9 cellular contexts compared by ENCODE assay signal in the genomic region with DNA sequence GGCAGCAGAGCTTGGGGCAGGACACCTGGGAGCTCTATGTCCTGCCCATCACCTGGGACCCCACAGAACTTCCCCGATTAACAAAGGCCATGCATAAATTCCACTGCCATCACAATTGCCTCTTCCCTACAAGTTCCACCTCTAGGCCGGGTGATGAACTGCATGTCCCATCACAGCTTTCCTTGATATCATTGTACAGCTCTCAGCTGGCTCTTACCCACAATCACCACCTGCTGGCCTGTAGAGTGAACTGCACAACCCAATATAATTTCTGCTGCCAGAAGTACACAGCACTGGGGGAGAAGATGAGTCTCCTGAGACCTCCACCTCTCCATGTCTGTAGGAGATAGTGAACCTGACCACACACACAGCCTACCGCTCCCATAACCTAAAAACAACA.
DNase-seq lines count a peak whose midpoint lies in the region; ATAC-seq, FAIRE-seq and TF ChIP-seq lines count a peak whose summit lies in the region.
"Had no signal": no experiment of that assay in that cellular context is flagged by ENCODE, and none has a peak within 500 bp of the region (broad histone marks: within the 10 kb centered on the region; RNA-seq: fewer than 3 reads in every experiment).

No MANE protein-coding gene starts in this region.

- no peak overlapping the region for H3K9ac ChIP-seq in mesendoderm (ENCODE audit: low read length)

- H3K36me3 Mint-ChIP-seq in T-cell = no peaks in the 10 kb centered on the region

- no peak overlapping the region for H2BK5ac ChIP-seq in mesendoderm (ENCODE audit: low read length)

- no peak overlapping the region for H4K8ac ChIP-seq in mesendoderm (ENCODE audit: low read depth, low read length)

- H3K36me3 ChIP-seq in mesendoderm (ENCODE audit: control insufficient read depth, insufficient read depth, low read length) (no peaks in the 10 kb centered on the region), esophagus muscularis mucosa (no peaks in the 10 kb centered on the region)

- H3K79me1 ChIP-seq in mesendoderm (ENCODE audit: low read length) = no peaks in the 10 kb centered on the region

- no peak overlapping the region for H3K4me2 ChIP-seq in mesendoderm (ENCODE audit: low read length)

- TF ChIP-seq CTCF in VCaP (conservative IDR thresholded peaks at IDR 0.05) (peak; percentile 57), esophagus muscularis mucosa (IDR thresholded peaks at IDR 0.05) (no peak)

- H3K4ac ChIP-seq in mesendoderm (ENCODE audit: low read depth, low read length) = no peak overlapping the region

- no peak overlapping the region for H3K18ac ChIP-seq in mesendoderm (ENCODE audit: low read length)

- WGBS in mesendoderm (ENCODE audit: extremely low coverage, insufficient coverage, low lambda C conversion rate) = no CpG with 5 or more reads among the region's 3 CpGs
- 72% methylated on average over 3 of the region's 3 CpGs for WGBS in esophagus muscularis mucosa

- H3K4me3 ChIP-seq in mesendoderm (ENCODE audit: low read length) (no peak overlapping the region), esophagus muscularis mucosa (no peak overlapping the region)

- H3K23ac ChIP-seq in mesendoderm (ENCODE audit: low read length) = no peak overlapping the region

- H2BK120ac ChIP-seq in mesendoderm (ENCODE audit: low read depth, low read length) = no peak overlapping the region

- no peak overlapping the region for H2BK15ac ChIP-seq in mesendoderm (replicated peaks; ENCODE audit: low read depth)

- H3K27ac ChIP-seq in VCaP = no peak overlapping the region
- no peak overlapping the region for H3K27ac ChIP-seq in mesendoderm (ENCODE audit: low read depth, low read length)
- H3K27ac ChIP-seq in esophagus muscularis mucosa (replicated peaks in 1 of 4) = no peak overlapping the region

- ATAC-seq in GM21447 (IDR thresholded peaks at IDR 0.05; ENCODE audit: unreplicated experiment) = peak; percentile 97
- peak; percentile 100 for ATAC-seq in HG03469 (IDR thresholded peaks at IDR 0.05; ENCODE audit: unreplicated experiment)
- ATAC-seq in T-cell (replicated peaks in 1 of 4) = no peak

- TF ChIP-seq EP300 in esophagus muscularis mucosa (IDR thresholded peaks at IDR 0.05) = no peak

- DNase-seq in GM12891 (ENCODE audit: insufficient read length, low spot score) (peak; percentile 18), mesendoderm (peak; percentile 81), cardiac septum (ENCODE audit: low spot score) (no peak), T-cell (no peak), esophagus muscularis mucosa (ENCODE audit: extremely low spot score) (no peak)
- DNase-seq: naive B cell had no signal

- H3K4me1 Mint-ChIP-seq in T-cell = no peaks in the 10 kb centered on the region
- H3K4me1 Mint-ChIP-seq: naive B cell had no signal

- H2AK5ac ChIP-seq in mesendoderm (ENCODE audit: low read length) = no peak overlapping the region

- H3K9me3 ChIP-seq in esophagus muscularis mucosa = peaks cover 0 to 40% (median 5%) of the 10 kb centered on the region in 4 donors

- H3K56ac ChIP-seq in mesendoderm (ENCODE audit: low read length) = no peak overlapping the region

- no peak for TF ChIP-seq POLR2A in GM12891 (IDR thresholded peaks at IDR 0.05; ENCODE audit: low read depth, low read length)
- TF ChIP-seq POLR2A in esophagus muscularis mucosa (IDR thresholded peaks at IDR 0.05; ENCODE audit: low read depth) = no peak

- peaks cover 2% of the 10 kb centered on the region for H3K27me3 ChIP-seq in mesendoderm (ENCODE audit: insufficient read depth, low read length, poor library complexity)
- no peaks in the 10 kb centered on the region for H3K27me3 ChIP-seq in esophagus muscularis mucosa

- FAIRE-seq in GM12891 (lab: Jason Lieb, UNC) = peak; percentile 77

- H3K27me3 Mint-ChIP-seq in T-cell = no peaks in the 10 kb centered on the region

- no peak overlapping the region for H4K5ac ChIP-seq in mesendoderm (ENCODE audit: low read length)

- peaks cover 13 to 24% (median 17%) of the 10 kb centered on the region in 3 donors for H3K9me3 Mint-ChIP-seq in T-cell

- H3K4me1 ChIP-seq in mesendoderm (ENCODE audit: control insufficient read depth, low read depth, low read length) = no peaks in the 10 kb centered on the region
- no peaks in the 10 kb centered on the region for H3K4me1 ChIP-seq in esophagus muscularis mucosa

- no peak overlapping the region for H3K4me3 Mint-ChIP-seq in T-cell
- H3K4me3 Mint-ChIP-seq: naive B cell had no signal

- POLR2A ChIA-PET in T-cell (lab: Charles Lee) = no interaction called here

- CTCF ChIA-PET in T-cell (lab: Charles Lee) = no interaction called here

- intact Hi-C loops in cardiac septum (cut with DNase I) = no loop called here
- intact Hi-C loops in esophagus muscularis mucosa (cut with DNase I) = no loop called here

- H3K27ac Mint-ChIP-seq in T-cell = no peak overlapping the region

- H3K79me2 ChIP-seq in mesendoderm (ENCODE audit: control insufficient read depth, insufficient read depth, low read length) = no peaks in the 10 kb centered on the region

TF ChIP-seq in GM12891, 5 proteins besides CTCF, POLR2A, EP300 and RAD21:
- TF ChIP-seq POLR2AphosphoS5 (IDR thresholded peaks at IDR 0.05; ENCODE audit: low read depth, low read length) (no peak), PAX5 (IDR thresholded peaks at IDR 0.05; ENCODE audit: insufficient read depth, low read length, severe bottlenecking) (no peak), POU2F2 (IDR thresholded peaks at IDR 0.05; ENCODE audit: low read depth, low read length) (no peak), SPI1 (IDR thresholded peaks at IDR 0.05; ENCODE audit: low read depth, low read length) (no peak), TAF1 (IDR thresholded peaks at IDR 0.05; ENCODE audit: low read depth, low read length) (no peak)

Comparison
In these comparisons a context has a peak if more than half of its experiments do, and no peak if none do; other contexts are left out.
1. DNase-seq: peak in GM12891 (single experiment) and mesendoderm (single experiment); none in cardiac septum (single experiment), T-cell (0 of 34) and esophagus muscularis mucosa (single experiment).
2. ATAC-seq: peak in GM21447 (single experiment) and HG03469 (single experiment); none in T-cell (0 of 4).